In genomic region chr1:67350783-67351182, GRCh38 we compare ENCODE assay signal across 14 cellular contexts. TPM values are rescaled to one million over a fixed set of nuclear protein-coding genes. Genes with fewer than 3 reads are reported as not detected.
A peak's percentile ranks its signal among the peaks of the same experiment; 100 is the strongest.
DNase-seq lines count a peak whose midpoint lies in the region; ATAC-seq, FAIRE-seq and TF ChIP-seq lines count a peak whose summit lies in the region.
"Had no signal": no experiment of that assay in that cellular context is flagged by ENCODE, and none has a peak within 500 bp of the region (broad histone marks: within the 10 kb centered on the region; RNA-seq: fewer than 3 reads in every experiment).

No MANE protein-coding gene starts in this region.

- FAIRE-seq in GM19239 (lab: Jason Lieb, UNC), result no peak

- H3K27me3 ChIP-seq in CD4-positive, alpha-beta T cell (ENCODE audit: control insufficient read depth, insufficient read depth, low read length), result no peaks in the 10 kb centered on the region

- no peak overlapping the region for H3K4me3 Mint-ChIP-seq in activated naive CD4-positive, alpha-beta T cell treated with anti-CD3 and anti-CD28 coated beads for 36 hours
- H3K4me3 Mint-ChIP-seq in CD4-positive, alpha-beta T cell, result no peak overlapping the region

- intact Hi-C loops in activated naive CD4-positive, alpha-beta T cell treated with anti-CD3 and anti-CD28 coated beads for 36 hours (cut with micrococcal nuclease), result no loop called here
- intact Hi-C loops in CD4-positive, alpha-beta T cell (cut with DNase I, micrococcal nuclease), result no loop called here

- no peaks in the 10 kb centered on the region for H3K27me3 Mint-ChIP-seq in activated naive CD4-positive, alpha-beta T cell treated with anti-CD3 and anti-CD28 coated beads for 36 hours (ENCODE audit: low read depth)
- H3K27me3 Mint-ChIP-seq in CD4-positive, alpha-beta T cell, result no peaks in the 10 kb centered on the region
- H3K27me3 Mint-ChIP-seq: naive thymus-derived CD4-positive, alpha-beta T cell had no signal

- H3K9me3 Mint-ChIP-seq in activated naive CD4-positive, alpha-beta T cell treated with anti-CD3 and anti-CD28 coated beads for 36 hours, result no peaks in the 10 kb centered on the region
- no peaks in the 10 kb centered on the region for H3K9me3 Mint-ChIP-seq in CD4-positive, alpha-beta T cell

- CTCF ChIA-PET in activated naive CD4-positive, alpha-beta T cell treated with anti-CD3 and anti-CD28 coated beads for 36 hours (lab: Charles Lee), result interaction anchor here (0.7 to 1.3 kb wide), 3 partner anchors 36 to 149 kb away, joined by 3 read pairs; no protein-coding TSS in a partner anchor
- CTCF ChIA-PET in CD4-positive, alpha-beta T cell (lab: Charles Lee), result no interaction called here

- H3K27ac Mint-ChIP-seq in activated naive CD4-positive, alpha-beta T cell treated with anti-CD3 and anti-CD28 coated beads for 36 hours, result peak overlapping the region; percentile 32
- no peak overlapping the region for H3K27ac Mint-ChIP-seq in CD4-positive, alpha-beta T cell

- POLR2A ChIA-PET in CD4-positive, alpha-beta T cell (lab: Charles Lee), result no interaction called here

- TF ChIP-seq CTCF in CD4-positive, alpha-beta T cell (IDR thresholded peaks at IDR 0.05), result no peak

- no peaks in the 10 kb centered on the region for H3K9me3 ChIP-seq in CD4-positive, alpha-beta T cell (ENCODE audit: control insufficient read depth, low read length)

- peak; percentile 79 for ATAC-seq in HG02571 (IDR thresholded peaks at IDR 0.05; ENCODE audit: unreplicated experiment)
- ATAC-seq in HG03469 (IDR thresholded peaks at IDR 0.05; ENCODE audit: unreplicated experiment), result peak; percentile 83
- ATAC-seq in CD4-positive, alpha-beta T cell (ENCODE audit: poor library complexity), result no peak
- ATAC-seq in GM21381 (IDR thresholded peaks at IDR 0.05; ENCODE audit: unreplicated experiment), result no peak
- ATAC-seq: naive thymus-derived CD4-positive, alpha-beta T cell had no signal

- peaks cover 64% of the 10 kb centered on the region for H3K36me3 Mint-ChIP-seq in activated naive CD4-positive, alpha-beta T cell treated with anti-CD3 and anti-CD28 coated beads for 36 hours (ENCODE audit: low read depth)
- no peaks in the 10 kb centered on the region for H3K36me3 Mint-ChIP-seq in CD4-positive, alpha-beta T cell (ENCODE audit: low read depth)

- H3K27ac ChIP-seq in CD4-positive, alpha-beta T cell (ENCODE audit: low read depth, low read length), result no peak overlapping the region
- H3K27ac ChIP-seq: skin epidermis had no signal

- peak; percentile 54 for DNase-seq in activated naive CD4-positive, alpha-beta T cell treated with anti-CD3 and anti-CD28 coated beads for 36 hours
- no peak for DNase-seq in activated naive CD4-positive, alpha-beta T cell (lab: John Stamatoyannopoulos, UW)
- DNase-seq in islet precursor cell (peak; percentile 60), GM19239 (ENCODE audit: insufficient read length, low spot score) (no peak)
- no peak for DNase-seq in CD4-positive, alpha-beta T cell
- DNase-seq: activated CD8-positive, alpha-beta memory T cell treated with anti-CD3 and anti-CD28 coated beads, Interleukin-2, amount 50 U/mL, for 4 hours; central memory CD4-positive, alpha-beta T cell; NCI-H1694 had no signal

- H3K4me1 Mint-ChIP-seq in activated naive CD4-positive, alpha-beta T cell treated with anti-CD3 and anti-CD28 coated beads for 36 hours (ENCODE audit: low read depth), result peaks cover 43% of the 10 kb centered on the region
- no peaks in the 10 kb centered on the region for H3K4me1 Mint-ChIP-seq in CD4-positive, alpha-beta T cell (ENCODE audit: low read depth)

RNA-seq across cellular contexts. Expression of gene IL12RB2, which starts 43.1 kb away (rescaled TPM):
- total RNA-seq in activated naive CD4-positive, alpha-beta T cell treated with anti-CD3 and anti-CD28 coated beads for 36 hours, result 10 to 100 TPM; 76.5 to 82.9 TPM
- total RNA-seq in CD4-positive, alpha-beta T cell, result 1 to 10 TPM in 1 of 2 experiments, under 1 TPM in 1; 0.98 to 1.2 TPM
- total RNA-seq: fibroblast of lung had no signal

Comparison
In these comparisons a context has a peak if more than half of its experiments do, and no peak if none do; other contexts are left out.
1. DNase-seq: peak in activated naive CD4-positive, alpha-beta T cell treated with anti-CD3 and anti-CD28 coated beads for 36 hours (single experiment) and islet precursor cell (single experiment); none in activated naive CD4-positive, alpha-beta T cell (0 of 4), CD4-positive, alpha-beta T cell (0 of 10) and GM19239 (single experiment).
2. ATAC-seq: peak in HG02571 (single experiment) and HG03469 (single experiment); none in CD4-positive, alpha-beta T cell (single experiment) and GM21381 (single experiment).
3. RNA of gene IL12RB2, which starts 43.1 kb away (total RNA-seq): 76.5 to 82.9 TPM in activated naive CD4-positive, alpha-beta T cell treated with anti-CD3 and anti-CD28 coated beads for 36 hours; 0.98 to 1.2 TPM in CD4-positive, alpha-beta T cell; every median in the first group is over 10 times any median in the second.